4 cellular contexts compared by ENCODE assay signal in the genomic region with DNA sequence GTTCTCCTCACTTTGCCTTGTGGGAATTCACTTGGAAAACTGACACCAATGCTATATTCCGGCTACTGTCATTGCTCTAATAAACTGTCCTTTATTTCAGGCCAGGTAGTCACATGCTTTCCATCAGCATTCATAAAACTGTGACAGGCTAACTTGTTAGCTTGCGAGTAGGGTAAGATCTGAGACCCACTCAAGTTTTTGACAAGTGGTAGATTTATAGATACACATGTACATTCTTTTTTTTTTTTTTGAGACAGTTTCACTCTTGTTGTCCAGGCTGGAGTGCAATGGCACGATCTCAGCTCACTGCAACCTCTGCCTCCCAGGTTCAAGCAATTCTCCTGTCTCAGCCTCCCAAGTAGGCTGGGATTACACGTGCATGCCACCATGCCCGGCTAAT. TPM values are rescaled to one million over a fixed set of nuclear protein-coding genes. Genes with fewer than 3 reads are reported as not detected.
DNase-seq lines count a peak whose midpoint lies in the region; ATAC-seq, FAIRE-seq and TF ChIP-seq lines count a peak whose summit lies in the region.
"Not testable (repeated sequence)": the region's sequence is repeated elsewhere in the genome, so short reads cannot be mapped to it uniquely, and the experiment has no call there.

No MANE protein-coding gene starts in this region.

- H2AFZ ChIP-seq in K562 (ENCODE audit: low read depth, low read length) = not testable (repeated sequence)

- not testable (repeated sequence) for H3K4me1 ChIP-seq in Panc1 (ENCODE audit: control insufficient read depth, insufficient read depth, low read length)
- peaks cover 11% of the 10 kb centered on the region in 2 experiments; a peak in 4 of 5 replicates for H3K4me1 ChIP-seq in K562 (replicated peaks in 1 of 2; ENCODE audit: control insufficient read depth in 2 of 2, insufficient read depth in 2 of 2, low read length in 2 of 2)

- TF ChIP-seq CTCF in CD4-positive, alpha-beta T cell (IDR thresholded peaks at IDR 0.05); Panc1 (IDR thresholded peaks at IDR 0.05); K562 (IDR thresholded peaks at IDR 0.05 in 2 of 3, conservative IDR thresholded peaks at IDR 0.05 in 1 of 3; ENCODE audit: insufficient read depth in 2 of 3, low read depth in 1 of 3, low read length in 3 of 3); natural killer cell (IDR thresholded peaks at IDR 0.05): not testable (repeated sequence)

- H3K4me3 ChIP-seq in Panc1 (ENCODE audit: low read depth in 2 of 2, low read length in 2 of 2) = peak overlapping the region; percentile 75 to 78
- peak overlapping the region; percentile 65; the same call in 1 of the 2 replicates for H3K4me3 ChIP-seq in K562

- POLR2A ChIA-PET in CD4-positive, alpha-beta T cell (lab: Charles Lee) = interaction anchor here (1.3 kb wide), 1 partner anchor 15 kb away, joined by 5 read pairs; the partner anchor contains the start of gene TMEM150A
- POLR2A ChIA-PET in Panc1 (lab: Charles Lee) = interaction anchor here (0.5 kb wide), 1 partner anchor 235 kb away, joined by 4 read pairs; no protein-coding TSS in a partner anchor
- POLR2A ChIA-PET in K562 (lab: Yijun Ruan, JAX) = interaction anchor here (0.7 to 1.7 kb wide), 5 partner anchors 11 to 601 kb away, joined by 3 to 7 read pairs (median 3); partner anchors contain the start of gene RNF181

- H3K27me3 ChIP-seq in CD4-positive, alpha-beta T cell (ENCODE audit: control insufficient read depth, insufficient read depth, low read length); Panc1 (ENCODE audit: control insufficient read depth, insufficient read depth, low read length); K562 (ENCODE audit: control insufficient read depth in 2 of 2, insufficient read depth in 2 of 2, low read length in 2 of 2): not testable (repeated sequence)

- peak overlapping the region; percentile 73 for H3K4me2 ChIP-seq in K562 (ENCODE audit: insufficient read depth, low read length)

- TF ChIP-seq RAD21 in K562 (CRISPR knock-in tag; conservative IDR thresholded peaks at IDR 0.05 in 1 of 2, IDR thresholded peaks at IDR 0.05 in 1 of 2) = not testable (repeated sequence)

- CTCF ChIA-PET in CD4-positive, alpha-beta T cell (lab: Charles Lee) = interaction anchor here (1.2 to 1.5 kb wide), 2 partner anchors 20 to 57 kb away, joined by 3 to 6 read pairs; partner anchors contain the start of gene GGCX
- CTCF ChIA-PET in Panc1 (lab: Charles Lee) = interaction anchor here (0.6 kb wide), 1 partner anchor 101 kb away, joined by 3 read pairs; no protein-coding TSS in a partner anchor
- CTCF ChIA-PET in K562 (lab: Yijun Ruan, JAX; ENCODE audit: low intra/inter-chr PET ratio) = not testable (repeated sequence)

- not testable (repeated sequence) for H3K9me3 Mint-ChIP-seq in CD4-positive, alpha-beta T cell; natural killer cell

- intact Hi-C loops in CD4-positive, alpha-beta T cell (cut with DNase I, micrococcal nuclease) = loop anchor here (2.0 to 5.0 kb wide), 4 partner anchors 15 to 265 kb away; partner anchors contain the start of genes ELMOD3 (in 1 of the 2), RETSAT (in 1 of the 2), RNF181 (in 1 of the 2) and TMEM150A (in 1 of the 2)
- intact Hi-C loops in Panc1 (cut with micrococcal nuclease; ENCODE audit: unreplicated experiment); natural killer cell (cut with micrococcal nuclease): not testable (repeated sequence)
- intact Hi-C loops in K562 (cut with micrococcal nuclease) = loop anchor here (5.0 kb wide), 1 partner anchor 290 kb away; the partner anchor contains the start of gene TGOLN2

- H3K36me3 ChIP-seq in Panc1 (ENCODE audit: control insufficient read depth, insufficient read depth, low read length) = peaks cover 18% of the 10 kb centered on the region; the same call in 1 of the 2 replicates
- H3K36me3 ChIP-seq in K562 (ENCODE audit: control insufficient read depth, insufficient read depth, low read length) = peaks cover 53% of the 10 kb centered on the region

- not testable (repeated sequence) for BruUV-seq in Panc1 (replicated peaks; lab: Mats Ljungman, UMichigan); K562 (replicated peaks; lab: Mats Ljungman, UMichigan)

- not testable (repeated sequence) for H3K9me3 ChIP-seq in CD4-positive, alpha-beta T cell (ENCODE audit: control insufficient read depth, low read length); Panc1 (ENCODE audit: control insufficient read depth, insufficient read depth, low read depth, low read length); K562 (replicated peaks; ENCODE audit: control insufficient read depth, insufficient read depth, low read depth, low read length)

- not testable (repeated sequence) for H4K20me1 ChIP-seq in K562 (replicated peaks; ENCODE audit: control insufficient read depth, insufficient read depth, low read length)

- H3K36me3 Mint-ChIP-seq in CD4-positive, alpha-beta T cell (ENCODE audit: low read depth) = peaks cover 48% of the 10 kb centered on the region
- not testable (repeated sequence) for H3K36me3 Mint-ChIP-seq in natural killer cell

- H3K27ac Mint-ChIP-seq in CD4-positive, alpha-beta T cell = peak overlapping the region; percentile 94
- peak overlapping the region; percentile 88 to 92 for H3K27ac Mint-ChIP-seq in natural killer cell

- H3K4me1 Mint-ChIP-seq in CD4-positive, alpha-beta T cell (ENCODE audit: low read depth) = peaks cover 30% of the 10 kb centered on the region
- peaks cover 18 to 22% of the 10 kb centered on the region in 2 donors for H3K4me1 Mint-ChIP-seq in natural killer cell

- ATAC-seq in CD4-positive, alpha-beta T cell (ENCODE audit: poor library complexity); Panc1; K562; natural killer cell: not testable (repeated sequence)

- H3K9me1 ChIP-seq in K562 (ENCODE audit: control insufficient read depth, insufficient read depth, low read length) = not testable (repeated sequence)

- H3K27ac ChIP-seq in CD4-positive, alpha-beta T cell (ENCODE audit: low read depth, low read length) = not testable (repeated sequence)
- H3K27ac ChIP-seq in Panc1 (ENCODE audit: low read length) (peak overlapping the region; percentile 75), K562 (ENCODE audit: extremely low read depth, low read depth, low read length) (peak overlapping the region; percentile 88; the same call in 1 of the 3 replicates)

- not testable (repeated sequence) for H3K27me3 Mint-ChIP-seq in CD4-positive, alpha-beta T cell; natural killer cell (ENCODE audit: low read depth in 2 of 2)

- in situ Hi-C loops in Panc1 (cut with HindIII; ENCODE audit: low pct_unique_long_range_greater_than_20kb, low sequenced_read_pairs); K562 (cut with MboI): not testable (repeated sequence)

- DNase-seq in CD4-positive, alpha-beta T cell; Panc1 (ENCODE audit: low read depth, low spot score); K562 (ENCODE audit: extremely low read depth in 1 of 4, low spot score in 3 of 4); natural killer cell: not testable (repeated sequence)

- 83% methylated on average over 4 of the region's 5 CpGs for WGBS in K562 (ENCODE audit: insufficient coverage, low coverage, missing lambda C conversion rate)

- peaks cover 54% of the 10 kb centered on the region for H3K79me2 ChIP-seq in K562 (ENCODE audit: control insufficient read depth, insufficient read depth, low read length)

- peak overlapping the region; percentile 39 to 88; a peak in 3 of 4 replicates for H3K9ac ChIP-seq in K562 (ENCODE audit: insufficient read depth in 1 of 2, low read depth in 2 of 2, low read length in 2 of 2)

- FAIRE-seq in K562 (lab: Jason Lieb, UNC) = not testable (repeated sequence)

- peak overlapping the region; percentile 98 for H3K4me3 Mint-ChIP-seq in CD4-positive, alpha-beta T cell
- peak overlapping the region; percentile 99 for H3K4me3 Mint-ChIP-seq in natural killer cell

- TF ChIP-seq POLR2A in K562 (conservative IDR thresholded peaks at IDR 0.05) = not testable (repeated sequence)

- not testable (repeated sequence) for TF ChIP-seq EP300 in K562 (IDR thresholded peaks at IDR 0.05; ENCODE audit: low read length)

RNA-seq across cellular contexts. Expression of gene USP39, which starts 1.7 kb away (rescaled TPM):
- 10 to 100 TPM; 48.1 to 51.2 TPM for total RNA-seq in CD4-positive, alpha-beta T cell
- total RNA-seq in Panc1 (2021; ENCODE audit: unreplicated experiment) (78.6 TPM), K562 (2014; rRNA removed) (145 and 183 TPM in 2 replicates), K562 (2014; rRNA removed; fragmentation: Illumina TruSeq; extraction: Trizol) (119 and 123 TPM in 2 replicates), K562 (2015; rRNA removed; fragmentation: Illumina TruSeq; extraction: Trizol) (128 and 131 TPM in 2 replicates), K562 (2021) (121 and 124 TPM in 2 replicates), natural killer cell (10 to 100 TPM; 49.6 to 68.5 (median 63.2) TPM)
- polyA plus RNA-seq in Panc1 (2012; ENCODE audit: insufficient read length) = 82.2 TPM
- total RNA-seq in K562 (2011; cell fraction: chromatin; rRNA removed; ENCODE audit: low replicate concordance) = 135 and 208 TPM in 2 replicates
- 115 and 138 TPM in 2 replicates for total RNA-seq in K562 (2011; cell fraction: nucleolus; rRNA removed)
- 129 and 174 TPM in 2 replicates for total RNA-seq in K562 (2011; cell fraction: nucleoplasm; rRNA removed)
- polyA plus RNA-seq in K562 (2011; rRNA removed) (103 and 153 TPM in 2 replicates), K562 (2014; fragmentation: Illumina TruSeq; extraction: Trizol) (152 and 167 TPM in 2 replicates), K562 (2014; fragmentation: Nextera tagmentation; extraction: Ambion mirVana) (10 to 100 TPM; 63.3 to 68.4 TPM), K562 (2014; rRNA removed) (130 and 144 TPM in 2 replicates)
- 84.8 and 132 TPM in 2 replicates for polyA plus RNA-seq in K562 (2011; cell fraction: cytosol; rRNA removed)
- polyA plus RNA-seq in K562 (2011; cell fraction: nucleus; rRNA removed) = 110 and 190 TPM in 2 replicates
- 88.5 and 121 TPM in 2 replicates for polyA plus RNA-seq in K562 (2012)
- polyA minus RNA-seq in K562 (2011; rRNA and poly(A)+ RNA removed) = 87.9 and 140 TPM in 2 replicates
- 38.3 and 80.0 TPM in 2 replicates for polyA minus RNA-seq in K562 (2011; cell fraction: cytosol; rRNA and poly(A)+ RNA removed)
- 58.9 and 61.4 TPM in 2 replicates for polyA minus RNA-seq in K562 (2011; cell fraction: nucleus; rRNA and poly(A)+ RNA removed)

RNA-seq across cellular contexts. Expression of gene C2orf68, which starts 5.9 kb away (rescaled TPM):
- total RNA-seq in CD4-positive, alpha-beta T cell = 10 to 100 TPM; 31.0 to 31.2 TPM
- 23.7 TPM for total RNA-seq in Panc1 (2021; ENCODE audit: unreplicated experiment)
- 29.2 TPM for polyA plus RNA-seq in Panc1 (2012; ENCODE audit: insufficient read length)
- total RNA-seq in K562 (2011; cell fraction: chromatin; rRNA removed; ENCODE audit: low replicate concordance) = 48.1 and 80.4 TPM in 2 replicates
- 45.8 and 61.2 TPM in 2 replicates for total RNA-seq in K562 (2011; cell fraction: nucleolus; rRNA removed)
- 58.4 and 76.0 TPM in 2 replicates for total RNA-seq in K562 (2011; cell fraction: nucleoplasm; rRNA removed)
- total RNA-seq in K562 (2014; rRNA removed) = 22.1 and 33.2 TPM in 2 replicates
- total RNA-seq in K562 (2014; rRNA removed; fragmentation: Illumina TruSeq; extraction: Trizol) = 29.4 and 31.7 TPM in 2 replicates
- 26.8 and 30.1 TPM in 2 replicates for total RNA-seq in K562 (2015; rRNA removed; fragmentation: Illumina TruSeq; extraction: Trizol)
- 36.6 and 41.6 TPM in 2 replicates for total RNA-seq in K562 (2021)
- polyA plus RNA-seq in K562 (2011; rRNA removed) = 32.6 and 50.0 TPM in 2 replicates
- polyA plus RNA-seq in K562 (2011; cell fraction: cytosol; rRNA removed) = 29.4 and 39.0 TPM in 2 replicates
- 36.4 and 51.5 TPM in 2 replicates for polyA plus RNA-seq in K562 (2011; cell fraction: nucleus; rRNA removed)
- polyA plus RNA-seq in K562 (2012) = 25.7 and 42.8 TPM in 2 replicates
- 31.7 and 31.8 TPM in 2 replicates for polyA plus RNA-seq in K562 (2014; fragmentation: Illumina TruSeq; extraction: Trizol)
- 10 to 100 TPM; 33.1 to 33.4 TPM for polyA plus RNA-seq in K562 (2014; fragmentation: Nextera tagmentation; extraction: Ambion mirVana)
- 27.5 and 31.5 TPM in 2 replicates for polyA plus RNA-seq in K562 (2014; rRNA removed)
- polyA minus RNA-seq in K562 (2011; rRNA and poly(A)+ RNA removed) = 24.7 and 40.2 TPM in 2 replicates
- 13.6 and 33.5 TPM in 2 replicates for polyA minus RNA-seq in K562 (2011; cell fraction: cytosol; rRNA and poly(A)+ RNA removed)
- polyA minus RNA-seq in K562 (2011; cell fraction: nucleus; rRNA and poly(A)+ RNA removed) = 15.9 and 17.7 TPM in 2 replicates
- 10 to 100 TPM; 36.4 to 60.8 (median 48.4) TPM for total RNA-seq in natural killer cell

RNA-seq across cellular contexts. Expression of gene TMEM150A, which starts 15.2 kb away (rescaled TPM):
- 1 to 10 TPM; 6.6 to 7.0 TPM for total RNA-seq in CD4-positive, alpha-beta T cell
- total RNA-seq in Panc1 (2021; ENCODE audit: unreplicated experiment) (30.4 TPM), K562 (2014; rRNA removed) (8.4 and 12.9 TPM in 2 replicates), K562 (2014; rRNA removed; fragmentation: Illumina TruSeq; extraction: Trizol) (3.6 and 6.0 TPM in 2 replicates), K562 (2015; rRNA removed; fragmentation: Illumina TruSeq; extraction: Trizol) (7.4 and 8.4 TPM in 2 replicates), K562 (2021) (13.3 and 15.5 TPM in 2 replicates), natural killer cell (10 to 100 TPM; 10.4 to 13.3 (median 10.9) TPM)
- polyA plus RNA-seq in Panc1 (2012; ENCODE audit: insufficient read length) = 46.2 TPM
- 12.3 and 50.7 TPM in 2 replicates for total RNA-seq in K562 (2011; cell fraction: chromatin; rRNA removed; ENCODE audit: low replicate concordance)
- 25.1 and 34.9 TPM in 2 replicates for total RNA-seq in K562 (2011; cell fraction: nucleolus; rRNA removed)
- total RNA-seq in K562 (2011; cell fraction: nucleoplasm; rRNA removed) = 20.9 and 29.0 TPM in 2 replicates
- polyA plus RNA-seq in K562 (2011; rRNA removed) (8.9 and 9.6 TPM in 2 replicates), K562 (2014; fragmentation: Illumina TruSeq; extraction: Trizol) (17.1 and 20.8 TPM in 2 replicates), K562 (2014; fragmentation: Nextera tagmentation; extraction: Ambion mirVana) (1 to 10 TPM; 3.9 to 5.3 TPM), K562 (2014; rRNA removed) (12.9 and 16.2 TPM in 2 replicates)
- 7.1 and 29.5 TPM in 2 replicates for polyA plus RNA-seq in K562 (2011; cell fraction: cytosol; rRNA removed)
- 31.7 and 96.1 TPM in 2 replicates for polyA plus RNA-seq in K562 (2011; cell fraction: nucleus; rRNA removed)
- polyA plus RNA-seq in K562 (2012) = 11.9 and 15.8 TPM in 2 replicates
- polyA minus RNA-seq in K562 (2011; rRNA and poly(A)+ RNA removed) = 3.5 and 7.0 TPM in 2 replicates
- 3.9 and 9.4 TPM in 2 replicates for polyA minus RNA-seq in K562 (2011; cell fraction: cytosol; rRNA and poly(A)+ RNA removed)
- 7.6 and 11.0 TPM in 2 replicates for polyA minus RNA-seq in K562 (2011; cell fraction: nucleus; rRNA and poly(A)+ RNA removed)

RNA-seq across cellular contexts. Expression of gene RNF181, which starts 22.2 kb away (rescaled TPM):
- 10 to 100 TPM; 41.5 to 43.8 TPM for total RNA-seq in CD4-positive, alpha-beta T cell
- total RNA-seq in Panc1 (2021; ENCODE audit: unreplicated experiment) = 156 TPM
- polyA plus RNA-seq in Panc1 (2012; ENCODE audit: insufficient read length) = 365 TPM
- 76.8 and 189 TPM in 2 replicates for total RNA-seq in K562 (2011; cell fraction: chromatin; rRNA removed; ENCODE audit: low replicate concordance)
- total RNA-seq in K562 (2011; cell fraction: nucleolus; rRNA removed) = 209 and 223 TPM in 2 replicates
- total RNA-seq in K562 (2011; cell fraction: nucleoplasm; rRNA removed) = 148 and 152 TPM in 2 replicates
- 189 and 243 TPM in 2 replicates for total RNA-seq in K562 (2014; rRNA removed)
- total RNA-seq in K562 (2014; rRNA removed; fragmentation: Illumina TruSeq; extraction: Trizol) = 181 and 208 TPM in 2 replicates
- 150 and 156 TPM in 2 replicates for total RNA-seq in K562 (2015; rRNA removed; fragmentation: Illumina TruSeq; extraction: Trizol)
- 139 and 158 TPM in 2 replicates for total RNA-seq in K562 (2021)
- polyA plus RNA-seq in K562 (2011; rRNA removed) = 324 and 492 TPM in 2 replicates
- polyA plus RNA-seq in K562 (2011; cell fraction: cytosol; rRNA removed) = 513 and 736 TPM in 2 replicates
- 354 and 425 TPM in 2 replicates for polyA plus RNA-seq in K562 (2011; cell fraction: nucleus; rRNA removed)
- polyA plus RNA-seq in K562 (2012) = 249 and 379 TPM in 2 replicates
- 253 and 256 TPM in 2 replicates for polyA plus RNA-seq in K562 (2014; fragmentation: Illumina TruSeq; extraction: Trizol)
- 100 to 1,000 TPM; 425 to 485 TPM for polyA plus RNA-seq in K562 (2014; fragmentation: Nextera tagmentation; extraction: Ambion mirVana)
- 289 and 334 TPM in 2 replicates for polyA plus RNA-seq in K562 (2014; rRNA removed)
- polyA minus RNA-seq in K562 (2011; rRNA and poly(A)+ RNA removed) = 88.4 and 169 TPM in 2 replicates
- polyA minus RNA-seq in K562 (2011; cell fraction: cytosol; rRNA and poly(A)+ RNA removed) = 40.6 and 67.6 TPM in 2 replicates
- polyA minus RNA-seq in K562 (2011; cell fraction: nucleus; rRNA and poly(A)+ RNA removed) = 58.2 and 63.7 TPM in 2 replicates
- 10 to 100 TPM; 65.0 to 75.0 (median 66.7) TPM for total RNA-seq in natural killer cell

RNA-seq across cellular contexts. Expression of gene VAMP5, which starts 33.5 kb away (rescaled TPM):
- 10 to 100 TPM; 17.0 to 17.2 TPM for total RNA-seq in CD4-positive, alpha-beta T cell
- total RNA-seq in Panc1 (2021; ENCODE audit: unreplicated experiment) (21.3 TPM), K562 (2014; rRNA removed) (0.41 and 0.59 TPM in 2 replicates), K562 (2014; rRNA removed; fragmentation: Illumina TruSeq; extraction: Trizol) (not detected in 2 replicates), K562 (2015; rRNA removed; fragmentation: Illumina TruSeq; extraction: Trizol) (not detected in 2 replicates), K562 (2021) (0.85 and 1.1 TPM in 2 replicates), natural killer cell (10 to 100 TPM; 35.0 to 50.7 (median 36.7) TPM)
- 47.7 TPM for polyA plus RNA-seq in Panc1 (2012; ENCODE audit: insufficient read length)
- total RNA-seq in K562 (2011; cell fraction: chromatin; rRNA removed; ENCODE audit: low replicate concordance) = 0.74 and 3.7 TPM in 2 replicates
- 2.6 and 4.3 TPM in 2 replicates for total RNA-seq in K562 (2011; cell fraction: nucleolus; rRNA removed)
- total RNA-seq in K562 (2011; cell fraction: nucleoplasm; rRNA removed) = 1.8 and 2.7 TPM in 2 replicates
- polyA plus RNA-seq in K562 (2011; rRNA removed) (1.5 and 1.9 TPM in 2 replicates), K562 (2014; fragmentation: Illumina TruSeq; extraction: Trizol) (0.39 and 0.54 TPM in 2 replicates), K562 (2014; fragmentation: Nextera tagmentation; extraction: Ambion mirVana) (1 to 10 TPM; 1.5 to 1.9 TPM), K562 (2014; rRNA removed) (0.34 and 1.5 TPM in 2 replicates)
- polyA plus RNA-seq in K562 (2011; cell fraction: cytosol; rRNA removed) = 2.1 and 2.8 TPM in 2 replicates
- polyA plus RNA-seq in K562 (2011; cell fraction: nucleus; rRNA removed) = 4.2 and 6.3 TPM in 2 replicates
- polyA plus RNA-seq in K562 (2012) = 0.68 and 4.7 TPM in 2 replicates
- polyA minus RNA-seq in K562 (2011; rRNA and poly(A)+ RNA removed) = 1.3 and 2.5 TPM in 2 replicates
- polyA minus RNA-seq in K562 (2011; cell fraction: cytosol; rRNA and poly(A)+ RNA removed) = not detected in 2 replicates
- 0.54 and 0.78 TPM in 2 replicates for polyA minus RNA-seq in K562 (2011; cell fraction: nucleus; rRNA and poly(A)+ RNA removed)
